In the genomic region with DNA sequence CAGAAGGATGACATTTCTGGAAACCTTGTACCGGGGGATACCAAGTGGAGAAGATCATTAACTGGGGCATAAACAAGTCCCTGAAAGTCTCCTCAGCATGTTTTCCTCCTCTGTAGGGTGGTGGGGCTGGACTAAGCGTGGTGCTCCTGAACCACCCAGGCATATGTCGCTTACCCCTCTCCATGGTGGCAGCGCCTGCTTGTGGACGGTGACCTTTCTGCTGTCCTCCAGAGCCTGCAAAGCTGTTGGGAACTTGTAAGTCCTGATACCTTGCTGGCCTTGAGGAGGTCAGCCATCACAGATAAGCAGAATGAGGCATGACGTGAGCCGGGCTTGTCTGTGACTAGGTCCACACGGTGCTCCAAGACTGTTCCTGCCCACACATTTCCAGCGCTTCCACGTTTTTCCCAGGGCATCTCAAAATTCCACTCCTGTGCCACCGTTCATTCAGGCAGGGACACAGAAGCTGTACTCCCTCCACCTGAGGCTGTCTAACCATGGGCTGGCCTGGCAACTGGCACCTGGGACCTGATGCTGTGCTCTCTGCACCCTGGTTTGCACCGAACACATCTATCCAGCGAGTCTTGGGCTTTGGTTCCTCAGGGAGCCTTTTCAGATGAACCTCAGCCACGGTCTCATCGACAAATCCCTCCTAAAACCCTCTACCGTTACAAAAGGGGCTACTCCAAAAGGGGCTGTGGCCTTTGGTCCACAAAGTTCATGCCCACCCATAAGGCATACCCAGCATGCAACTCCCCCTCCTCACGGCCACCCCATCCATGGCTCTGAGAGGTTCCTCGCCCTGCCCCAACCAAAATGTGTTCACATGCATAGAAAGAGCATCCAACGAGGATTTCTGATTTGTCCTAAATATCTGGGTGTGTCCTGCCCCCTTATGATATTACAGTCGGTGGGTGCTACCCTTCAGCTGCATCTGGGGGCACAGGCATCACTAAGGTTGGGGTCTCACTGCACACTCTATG, we compare ENCODE assay signal across 1 cellular context.
TF ChIP-seq lines count a peak whose summit lies in the region.

No MANE protein-coding gene starts in this region.

TF ChIP-seq in HepG2, 621 proteins besides CTCF, POLR2A, EP300 and RAD21 (continued from another document):
- TF ChIP-seq, protein P1, sequence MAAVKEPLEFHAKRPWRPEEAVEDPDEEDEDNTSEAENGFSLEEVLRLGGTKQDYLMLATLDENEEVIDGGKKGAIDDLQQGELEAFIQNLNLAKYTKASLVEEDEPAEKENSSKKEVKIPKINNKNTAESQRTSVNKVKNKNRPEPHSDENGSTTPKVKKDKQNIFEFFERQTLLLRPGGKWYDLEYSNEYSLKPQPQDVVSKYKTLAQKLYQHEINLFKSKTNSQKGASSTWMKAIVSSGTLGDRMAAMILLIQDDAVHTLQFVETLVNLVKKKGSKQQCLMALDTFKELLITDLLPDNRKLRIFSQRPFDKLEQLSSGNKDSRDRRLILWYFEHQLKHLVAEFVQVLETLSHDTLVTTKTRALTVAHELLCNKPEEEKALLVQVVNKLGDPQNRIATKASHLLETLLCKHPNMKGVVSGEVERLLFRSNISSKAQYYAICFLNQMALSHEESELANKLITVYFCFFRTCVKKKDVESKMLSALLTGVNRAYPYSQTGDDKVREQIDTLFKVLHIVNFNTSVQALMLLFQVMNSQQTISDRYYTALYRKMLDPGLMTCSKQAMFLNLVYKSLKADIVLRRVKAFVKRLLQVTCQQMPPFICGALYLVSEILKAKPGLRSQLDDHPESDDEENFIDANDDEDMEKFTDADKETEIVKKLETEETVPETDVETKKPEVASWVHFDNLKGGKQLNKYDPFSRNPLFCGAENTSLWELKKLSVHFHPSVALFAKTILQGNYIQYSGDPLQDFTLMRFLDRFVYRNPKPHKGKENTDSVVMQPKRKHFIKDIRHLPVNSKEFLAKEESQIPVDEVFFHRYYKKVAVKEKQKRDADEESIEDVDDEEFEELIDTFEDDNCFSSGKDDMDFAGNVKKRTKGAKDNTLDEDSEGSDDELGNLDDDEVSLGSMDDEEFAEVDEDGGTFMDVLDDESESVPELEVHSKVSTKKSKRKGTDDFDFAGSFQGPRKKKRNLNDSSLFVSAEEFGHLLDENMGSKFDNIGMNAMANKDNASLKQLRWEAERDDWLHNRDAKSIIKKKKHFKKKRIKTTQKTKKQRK (IDR thresholded peaks at IDR 0.05; ENCODE audit: low read length) = no peak
TF ChIP-seq in HepG2: peak in this region for 0.
